ENCODE assay signal across 1 cellular context in genomic region chr7:126065766-126066165, GRCh38.
TF ChIP-seq lines count a peak whose summit lies in the region.

No MANE protein-coding gene starts in this region.

TF ChIP-seq in HepG2, 621 proteins besides CTCF, POLR2A, EP300 and RAD21 (continued from another document):
- TF ChIP-seq, protein P1, sequence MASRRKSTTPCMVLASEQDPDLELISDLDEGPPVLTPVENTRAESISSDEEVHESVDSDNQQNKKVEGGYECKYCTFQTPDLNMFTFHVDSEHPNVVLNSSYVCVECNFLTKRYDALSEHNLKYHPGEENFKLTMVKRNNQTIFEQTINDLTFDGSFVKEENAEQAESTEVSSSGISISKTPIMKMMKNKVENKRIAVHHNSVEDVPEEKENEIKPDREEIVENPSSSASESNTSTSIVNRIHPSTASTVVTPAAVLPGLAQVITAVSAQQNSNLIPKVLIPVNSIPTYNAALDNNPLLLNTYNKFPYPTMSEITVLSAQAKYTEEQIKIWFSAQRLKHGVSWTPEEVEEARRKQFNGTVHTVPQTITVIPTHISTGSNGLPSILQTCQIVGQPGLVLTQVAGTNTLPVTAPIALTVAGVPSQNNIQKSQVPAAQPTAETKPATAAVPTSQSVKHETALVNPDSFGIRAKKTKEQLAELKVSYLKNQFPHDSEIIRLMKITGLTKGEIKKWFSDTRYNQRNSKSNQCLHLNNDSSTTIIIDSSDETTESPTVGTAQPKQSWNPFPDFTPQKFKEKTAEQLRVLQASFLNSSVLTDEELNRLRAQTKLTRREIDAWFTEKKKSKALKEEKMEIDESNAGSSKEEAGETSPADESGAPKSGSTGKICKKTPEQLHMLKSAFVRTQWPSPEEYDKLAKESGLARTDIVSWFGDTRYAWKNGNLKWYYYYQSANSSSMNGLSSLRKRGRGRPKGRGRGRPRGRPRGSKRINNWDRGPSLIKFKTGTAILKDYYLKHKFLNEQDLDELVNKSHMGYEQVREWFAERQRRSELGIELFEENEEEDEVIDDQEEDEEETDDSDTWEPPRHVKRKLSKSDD (CRISPR knock-in tag; IDR thresholded peaks at IDR 0.05; ENCODE audit: low read depth): no peak
- TF ChIP-seq JUN (CRISPR knock-in tag; IDR thresholded peaks at IDR 0.05) (no peak), BRCA1 (CRISPR knock-in tag; IDR thresholded peaks at IDR 0.05) (no peak)
